29 cellular contexts compared by ENCODE assay signal in genomic region chr5:11599499-11599898, GRCh38.
"Had no signal": no experiment of that assay in that cellular context is flagged by ENCODE, and none has a peak within 500 bp of the region (broad histone marks: within the 10 kb centered on the region; RNA-seq: fewer than 3 reads in every experiment).

No MANE protein-coding gene starts in this region.

- H3K27me3 ChIP-seq: stomach, suprapubic skin, testis, thyroid gland, tibial artery, tibial nerve, transverse colon, upper lobe of left lung, upper lobe of right lung, uterus, vagina had no signal

- H3K9me3 ChIP-seq: stomach, suprapubic skin, testis, thoracic aorta, thyroid gland, tibial artery, tibial nerve, transverse colon, upper lobe of left lung, upper lobe of right lung, vagina had no signal

- DNase-seq: stimulated activated CD4-positive, alpha-beta T cell treated with anti-CD3 and anti-CD28 coated beads, Interleukin-2, amount 100 ng/mL, for 48 hours; stimulated activated CD4-positive, alpha-beta T cell treated with anti-CD3 and anti-CD28 coated beads, Interleukin-4, amount 100 ng/mL, for 1 hour; stimulated activated CD4-positive, alpha-beta T cell treated with anti-CD3 and anti-CD28 coated beads, Interleukin-4, amount 100 ng/mL, for 24 hours; stimulated activated CD4-positive, alpha-beta T cell treated with anti-CD3 and anti-CD28 coated beads, Interleukin-4, amount 100 ng/mL, for 4 hours; stimulated activated CD8-positive, alpha-beta memory T cell treated with anti-CD3 and anti-CD28 coated beads, Interleukin-4, amount 100 ng/mL, for 48 hours; stimulated activated naive B cell treated with anti-CD40 and anti-IgM and Interleukin-4, amounts not matched to agents 10 μg/mL and 1 μg/mL and 100 μg/mL, for 72 hours; stimulated activated naive CD4-positive, alpha-beta T cell; stimulated activated naive CD4-positive, alpha-beta T cell treated with Interleukin-2 at 50 U/mL for 16 hours; stimulated activated naive CD8-positive, alpha-beta T cell treated with anti-CD3 and anti-CD28 coated beads, Interleukin-15, amount 100 ng/mL, for 72 hours; stimulated activated naive CD8-positive, alpha-beta T cell treated with anti-CD3 and anti-CD28 coated beads, Interleukin-15, Interleukin-2, amounts not matched to agents 100 U/mL and 50 U/mL, for 24 hours; stomach; substantia nigra; testis; thyroid gland; tibial artery; transverse colon; trophoblast cell; upper lobe of left lung; upper lobe of right lung; uterus had no signal

- H3K36me3 Mint-ChIP-seq: stimulated activated effector memory CD8-positive, alpha-beta T cell treated with anti-CD3 and anti-CD28 coated beads, Interleukin-12 subunit alpha, Interleukin-12 subunit beta, amount 100 ng/mL, for 72 hours; stimulated activated memory B cell treated with anti-CD40 and anti-IgM and Interleukin-4, amounts not matched to agents 10 μg/mL and 1 μg/mL and 100 μg/mL, for 72 hours; stimulated activated naive B cell treated with anti-CD40 and anti-IgM and Interleukin-4, amounts not matched to agents 10 μg/mL and 1 μg/mL and 100 μg/mL, for 72 hours; type B pancreatic cell had no signal

- H3K4me3 Mint-ChIP-seq: stimulated activated effector memory CD8-positive, alpha-beta T cell treated with anti-CD3 and anti-CD28 coated beads, Interleukin-12 subunit alpha, Interleukin-12 subunit beta, amount 100 ng/mL, for 72 hours; stimulated activated memory B cell treated with anti-CD40 and anti-IgM and Interleukin-4, amounts not matched to agents 10 μg/mL and 1 μg/mL and 100 μg/mL, for 72 hours; stimulated activated naive B cell treated with anti-CD40 and anti-IgM and Interleukin-4, amounts not matched to agents 10 μg/mL and 1 μg/mL and 100 μg/mL, for 72 hours; stimulated activated naive CD8-positive, alpha-beta T cell treated with anti-CD3 and anti-CD28 coated beads, Interleukin-15, amount 100 ng/mL, for 72 hours; stimulated activated naive CD8-positive, alpha-beta T cell treated with anti-CD3 and anti-CD28 coated beads, Interleukin-15, Interleukin-2, amounts not matched to agents 100 ng/mL and 50 ng/mL, for 24 hours; type B pancreatic cell had no signal

- ATAC-seq: stimulated activated effector memory CD8-positive, alpha-beta T cell treated with anti-CD3 and anti-CD28 coated beads, Interleukin-12 subunit alpha, Interleukin-12 subunit beta, amount 100 ng/mL, for 72 hours; stimulated activated memory B cell treated with anti-CD40 and anti-IgM and Interleukin-4, amounts not matched to agents 10 μg/mL and 1 μg/mL and 100 μg/mL, for 72 hours; stimulated activated naive B cell treated with anti-CD40 and anti-IgM and Interleukin-4, amounts not matched to agents 10 μg/mL and 1 μg/mL and 100 μg/mL, for 72 hours; stimulated activated naive CD8-positive, alpha-beta T cell treated with anti-CD3 and anti-CD28 coated beads, Interleukin-15, amount 100 ng/mL, for 72 hours; stimulated activated naive CD8-positive, alpha-beta T cell treated with anti-CD3 and anti-CD28 coated beads, Interleukin-15, Interleukin-2, amounts not matched to agents 100 U/mL and 50 U/mL, for 24 hours; upper lobe of right lung had no signal

- H3K4me1 Mint-ChIP-seq: stimulated activated effector memory CD8-positive, alpha-beta T cell treated with anti-CD3 and anti-CD28 coated beads, Interleukin-12 subunit alpha, Interleukin-12 subunit beta, amount 100 ng/mL, for 72 hours; stimulated activated memory B cell treated with anti-CD40 and anti-IgM and Interleukin-4, amounts not matched to agents 10 μg/mL and 1 μg/mL and 100 μg/mL, for 72 hours; stimulated activated naive B cell treated with anti-CD40 and anti-IgM and Interleukin-4, amounts not matched to agents 10 μg/mL and 1 μg/mL and 100 μg/mL, for 72 hours; stimulated activated naive CD8-positive, alpha-beta T cell treated with anti-CD3 and anti-CD28 coated beads, Interleukin-15, amount 100 ng/mL, for 72 hours had no signal

- H3K4me3 ChIP-seq: stomach, suprapubic skin, testis, thoracic aorta, thyroid gland, tibial artery, tibial nerve, transverse colon, upper lobe of left lung, upper lobe of right lung, uterus, vagina had no signal

- FAIRE-seq: urothelium cell line had no signal

- H3K27ac Mint-ChIP-seq: stimulated activated effector memory CD8-positive, alpha-beta T cell treated with anti-CD3 and anti-CD28 coated beads, Interleukin-12 subunit alpha, Interleukin-12 subunit beta, amount 100 ng/mL, for 72 hours; stimulated activated memory B cell treated with anti-CD40 and anti-IgM and Interleukin-4, amounts not matched to agents 10 μg/mL and 1 μg/mL and 100 μg/mL, for 72 hours; stimulated activated naive B cell treated with anti-CD40 and anti-IgM and Interleukin-4, amounts not matched to agents 10 μg/mL and 1 μg/mL and 100 μg/mL, for 72 hours; stimulated activated naive CD8-positive, alpha-beta T cell treated with anti-CD3 and anti-CD28 coated beads, Interleukin-15, amount 100 ng/mL, for 72 hours; stimulated activated naive CD8-positive, alpha-beta T cell treated with anti-CD3 and anti-CD28 coated beads, Interleukin-15, Interleukin-2, amounts not matched to agents 100 ng/mL and 50 ng/mL, for 24 hours; type B pancreatic cell had no signal

- H3K36me3 ChIP-seq: stomach, suprapubic skin, thoracic aorta, thyroid gland, tibial artery, tibial nerve, transverse colon, upper lobe of left lung, upper lobe of right lung, uterus, vagina had no signal

- H3K9me3 Mint-ChIP-seq: stimulated activated effector memory CD8-positive, alpha-beta T cell treated with anti-CD3 and anti-CD28 coated beads, Interleukin-12 subunit alpha, Interleukin-12 subunit beta, amount 100 ng/mL, for 72 hours; stimulated activated memory B cell treated with anti-CD40 and anti-IgM and Interleukin-4, amounts not matched to agents 10 μg/mL and 1 μg/mL and 100 μg/mL, for 72 hours; stimulated activated naive B cell treated with anti-CD40 and anti-IgM and Interleukin-4, amounts not matched to agents 10 μg/mL and 1 μg/mL and 100 μg/mL, for 72 hours; stimulated activated naive CD8-positive, alpha-beta T cell treated with anti-CD3 and anti-CD28 coated beads, Interleukin-15, amount 100 ng/mL, for 72 hours; stimulated activated naive CD8-positive, alpha-beta T cell treated with anti-CD3 and anti-CD28 coated beads, Interleukin-15, Interleukin-2, amounts not matched to agents 100 ng/mL and 50 ng/mL, for 24 hours; type B pancreatic cell had no signal

- H3K27ac ChIP-seq: stomach, suprapubic skin, testis, thoracic aorta, thyroid gland, tibial artery, tibial nerve, transverse colon, upper lobe of left lung, upper lobe of right lung, uterus, vagina had no signal

- H3K4me1 ChIP-seq: testis, thyroid gland, tibial artery, transverse colon, upper lobe of left lung, upper lobe of right lung, uterus, vagina had no signal

- H3K27me3 Mint-ChIP-seq: stimulated activated memory B cell treated with anti-CD40 and anti-IgM and Interleukin-4, amounts not matched to agents 10 μg/mL and 1 μg/mL and 100 μg/mL, for 72 hours; stimulated activated naive B cell treated with anti-CD40 and anti-IgM and Interleukin-4, amounts not matched to agents 10 μg/mL and 1 μg/mL and 100 μg/mL, for 72 hours; stimulated activated naive CD8-positive, alpha-beta T cell treated with anti-CD3 and anti-CD28 coated beads, Interleukin-15, amount 100 ng/mL, for 72 hours; stimulated activated naive CD8-positive, alpha-beta T cell treated with anti-CD3 and anti-CD28 coated beads, Interleukin-15, Interleukin-2, amounts not matched to agents 100 ng/mL and 50 ng/mL, for 24 hours had no signal
